ENCODE assay signal across 8 cellular contexts in the genomic region with DNA sequence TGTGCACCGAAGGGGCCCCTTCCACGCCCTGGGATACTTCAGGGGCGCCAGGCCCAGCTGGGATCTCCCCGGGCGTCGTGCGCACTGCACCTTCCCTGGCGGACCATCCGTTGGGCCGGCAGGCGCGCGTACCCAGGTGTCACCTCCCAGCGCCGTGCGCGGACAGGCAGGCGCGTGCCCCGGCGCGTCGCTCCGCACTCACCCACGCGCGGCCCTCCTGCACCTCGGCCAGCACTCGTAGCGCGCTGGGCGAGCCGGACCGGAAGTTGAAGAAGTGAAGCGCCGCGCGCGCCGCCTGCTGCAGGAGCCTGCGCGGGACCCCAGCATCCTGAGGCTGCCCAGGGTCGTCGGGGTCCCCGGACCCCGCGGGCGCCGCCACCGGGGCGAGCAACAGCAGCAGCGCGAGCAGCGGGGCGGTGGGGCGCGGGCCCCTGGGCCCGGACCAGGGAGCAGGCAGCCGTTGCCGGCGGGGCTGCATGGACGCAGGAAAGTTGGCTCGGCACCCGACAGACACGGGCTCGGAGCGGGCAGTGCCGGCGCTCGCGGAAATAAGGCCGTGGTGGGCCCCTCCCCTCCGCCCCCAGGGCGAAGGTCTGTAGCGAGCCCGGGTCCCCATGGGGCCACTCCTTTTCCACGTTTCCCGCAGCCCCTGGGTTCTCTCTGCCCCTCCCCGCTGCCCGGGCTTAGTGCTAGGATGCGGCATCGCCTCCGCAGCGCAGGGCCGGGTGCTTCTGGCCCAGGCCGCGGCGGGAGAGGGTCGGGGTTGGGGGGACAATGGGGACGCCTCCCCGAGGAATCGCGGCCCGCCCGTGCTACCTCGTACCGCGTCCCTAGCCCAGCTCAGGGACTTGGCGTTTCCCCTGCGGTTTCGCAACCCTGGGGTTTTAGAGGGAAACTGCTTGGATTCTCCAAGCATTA. TPM values are rescaled to one million over a fixed set of nuclear protein-coding genes. Genes with fewer than 3 reads are reported as not detected.
DNase-seq lines count a peak whose midpoint lies in the region; ATAC-seq and TF ChIP-seq lines count a peak whose summit lies in the region.

A gene with protein sequence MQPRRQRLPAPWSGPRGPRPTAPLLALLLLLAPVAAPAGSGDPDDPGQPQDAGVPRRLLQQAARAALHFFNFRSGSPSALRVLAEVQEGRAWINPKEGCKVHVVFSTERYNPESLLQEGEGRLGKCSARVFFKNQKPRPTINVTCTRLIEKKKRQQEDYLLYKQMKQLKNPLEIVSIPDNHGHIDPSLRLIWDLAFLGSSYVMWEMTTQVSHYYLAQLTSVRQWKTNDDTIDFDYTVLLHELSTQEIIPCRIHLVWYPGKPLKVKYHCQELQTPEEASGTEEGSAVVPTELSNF (minus strand): TSS at position 520 of the 918 bp plus-strand sequence. CDS start 42 bp downstream, at position 478.

- peaks cover 0 to 10% (median 4%) of the 10 kb centered on the region in 3 donors for H3K9me3 Mint-ChIP-seq in IgD-negative memory B cell
- H3K9me3 Mint-ChIP-seq in activated T-cell treated with anti-CD3 and anti-CD28 coated beads, Interleukin-2, amount 50 U/mL, for 4 hours: peaks cover 8% of the 10 kb centered on the region
- H3K9me3 Mint-ChIP-seq in naive thymus-derived CD4-positive, alpha-beta T cell: peaks cover 0 to 14% (median 3%) of the 10 kb centered on the region in 11 donors

- no peak for TF ChIP-seq CTCF in fibroblast of lung (conservative IDR thresholded peaks at IDR 0.05 in 1 of 2, IDR thresholded peaks at IDR 0.05 in 1 of 2; ENCODE audit: low read depth in 1 of 2, low read length in 2 of 2)
- no peak for TF ChIP-seq CTCF in tibial artery (IDR thresholded peaks at IDR 0.05)

- H3K79me2 ChIP-seq in fibroblast of lung (ENCODE audit: control insufficient read depth, insufficient read depth, low read length): no peaks in the 10 kb centered on the region

- H3K36me3 Mint-ChIP-seq in IgD-negative memory B cell: no peaks in the 10 kb centered on the region
- peaks cover 7% of the 10 kb centered on the region for H3K36me3 Mint-ChIP-seq in activated T-cell treated with anti-CD3 and anti-CD28 coated beads, Interleukin-2, amount 50 U/mL, for 4 hours (ENCODE audit: insufficient read depth)
- peaks cover 0 to 15% (median 2%) of the 10 kb centered on the region in 5 donors for H3K36me3 Mint-ChIP-seq in naive thymus-derived CD4-positive, alpha-beta T cell

- peak; percentile 80 for ATAC-seq in GM21529 (IDR thresholded peaks at IDR 0.05; ENCODE audit: unreplicated experiment)
- peak; percentile 61 to 73 for ATAC-seq in activated T-cell treated with anti-CD3 and anti-CD28 coated beads, Interleukin-2, amount 50 U/mL, for 4 hours
- ATAC-seq in naive thymus-derived CD4-positive, alpha-beta T cell: peak; percentile 73

- peak within 1 kb of the TSS; percentile 67 for H2AFZ ChIP-seq in fibroblast of lung (ENCODE audit: low read length)

- no peaks in the 10 kb centered on the region for H4K20me1 ChIP-seq in fibroblast of lung (ENCODE audit: control insufficient read depth, extremely low read depth, insufficient read depth, low read length)

- no peaks in the 10 kb centered on the region for H3K27me3 ChIP-seq in fibroblast of lung (ENCODE audit: control insufficient read depth, insufficient read depth, low read length)
- no peaks in the 10 kb centered on the region for H3K27me3 ChIP-seq in naive thymus-derived CD4-positive, alpha-beta T cell (ENCODE audit: control insufficient read depth in 2 of 2, insufficient read depth in 2 of 2, low read length in 2 of 2)
- H3K27me3 ChIP-seq in tibial artery: no peaks in the 10 kb centered on the region

- H3K27ac ChIP-seq in fibroblast of lung (ENCODE audit: insufficient read depth, low read length) (peak within 1 kb of the TSS; percentile 57), tibial artery (peak within 1 kb of the TSS; percentile 64 to 68)
- no peak within 1 kb of the TSS for H3K27ac ChIP-seq in naive thymus-derived CD4-positive, alpha-beta T cell (ENCODE audit: low read depth, low read length)

- H3K27me3 Mint-ChIP-seq in IgD-negative memory B cell: peaks cover 6% of the 10 kb centered on the region
- peaks cover 2% of the 10 kb centered on the region for H3K27me3 Mint-ChIP-seq in activated T-cell treated with anti-CD3 and anti-CD28 coated beads, Interleukin-2, amount 50 U/mL, for 4 hours (ENCODE audit: low read depth)
- H3K27me3 Mint-ChIP-seq in naive thymus-derived CD4-positive, alpha-beta T cell: peaks cover 0 to 4% (median 0%) of the 10 kb centered on the region in 5 donors

- H3K36me3 ChIP-seq in fibroblast of lung (ENCODE audit: control insufficient read depth, insufficient read depth, low read length) (no peaks in the 10 kb centered on the region), tibial artery (no peaks in the 10 kb centered on the region)
- H3K36me3 ChIP-seq in naive thymus-derived CD4-positive, alpha-beta T cell (ENCODE audit: control insufficient read depth in 2 of 3, insufficient read depth in 3 of 3, low read length in 3 of 3): no peaks in the 10 kb centered on the region

- intact Hi-C loops in naive thymus-derived CD4-positive, alpha-beta T cell (cut with micrococcal nuclease): no loop called here
- intact Hi-C loops in tibial artery (cut with DNase I; ENCODE audit: low total_unique reads): loop anchor here (10.0 kb wide), 1 partner anchor 157 kb away; the partner anchor contains the start of gene MLF1

- peak within 1 kb of the TSS; percentile 49 for H3K4me2 ChIP-seq in fibroblast of lung (ENCODE audit: extremely low read depth, insufficient read depth, low read length)

- H3K9me3 ChIP-seq in fibroblast of lung (ENCODE audit: control insufficient read depth, insufficient read depth, low read depth, low read length): peaks cover 2% of the 10 kb centered on the region
- H3K9me3 ChIP-seq in naive thymus-derived CD4-positive, alpha-beta T cell (ENCODE audit: control insufficient read depth in 2 of 3, low read length in 3 of 3): peaks cover 0 to 4% (median 0%) of the 10 kb centered on the region in 3 experiments
- peaks cover 0 to 7% (median 0%) of the 10 kb centered on the region in 3 donors for H3K9me3 ChIP-seq in tibial artery

- peaks cover 6 to 14% (median 13%) of the 10 kb centered on the region in 3 donors for H3K4me1 Mint-ChIP-seq in IgD-negative memory B cell
- peaks cover 12% of the 10 kb centered on the region for H3K4me1 Mint-ChIP-seq in activated T-cell treated with anti-CD3 and anti-CD28 coated beads, Interleukin-2, amount 50 U/mL, for 4 hours (ENCODE audit: low read depth)
- peaks cover 0 to 24% (median 18%) of the 10 kb centered on the region in 7 donors for H3K4me1 Mint-ChIP-seq in naive thymus-derived CD4-positive, alpha-beta T cell

- H3K9ac ChIP-seq in fibroblast of lung (ENCODE audit: insufficient read depth, low read length): peak within 1 kb of the TSS; percentile 68

- H3K4me3 ChIP-seq in GM08714 (ENCODE audit: low read length) (peak within 1 kb of the TSS; percentile 47; the same call in 1 of the 2 replicates), fibroblast of lung (replicated peaks in 1 of 4; ENCODE audit: control extremely low read depth in 1 of 4, insufficient read depth in 1 of 4, low read depth in 3 of 4, low read length in 4 of 4) (peak within 1 kb of the TSS; percentile 44 to 70 (median 53)), tibial artery (peak within 1 kb of the TSS; percentile 68 to 82)
- peak within 1 kb of the TSS; percentile 30 for H3K4me3 ChIP-seq in naive thymus-derived CD4-positive, alpha-beta T cell (ENCODE audit: low read length)

- POLR2A ChIA-PET in naive thymus-derived CD4-positive, alpha-beta T cell (lab: Charles Lee): no interaction called here

- H3K4me3 Mint-ChIP-seq in IgD-negative memory B cell: peak within 1 kb of the TSS; percentile 60 to 79 (median 64)
- H3K4me3 Mint-ChIP-seq in activated T-cell treated with anti-CD3 and anti-CD28 coated beads, Interleukin-2, amount 50 U/mL, for 4 hours: peak within 1 kb of the TSS; percentile 43
- H3K4me3 Mint-ChIP-seq in naive thymus-derived CD4-positive, alpha-beta T cell: peak within 1 kb of the TSS; percentile 36 to 82 (median 65)

- no peak within 1 kb of the TSS for H3K27ac Mint-ChIP-seq in IgD-negative memory B cell
- no peak within 1 kb of the TSS for H3K27ac Mint-ChIP-seq in naive thymus-derived CD4-positive, alpha-beta T cell

- H3K4me1 ChIP-seq in fibroblast of lung (ENCODE audit: control insufficient read depth, extremely low read depth, insufficient read depth, low read length) (peaks cover 13% of the 10 kb centered on the region), tibial artery (peaks cover 0 to 36% (median 16%) of the 10 kb centered on the region in 4 donors)
- peaks cover 0 to 4% of the 10 kb centered on the region in 2 donors for H3K4me1 ChIP-seq in naive thymus-derived CD4-positive, alpha-beta T cell (ENCODE audit: control insufficient read depth in 2 of 2, insufficient read depth in 2 of 2, low read length in 2 of 2)

- CTCF ChIA-PET in naive thymus-derived CD4-positive, alpha-beta T cell (lab: Charles Lee): interaction anchor here (0.8 kb wide), 1 partner anchor 15 kb away, joined by 3 read pairs; no protein-coding TSS in a partner anchor

- DNase-seq in activated T-cell treated with anti-CD3 and anti-CD28 coated beads, Interleukin-2, amount 50 U/mL, for 4 hours: no peak
- DNase-seq in fibroblast of lung (ENCODE audit: low read depth in 2 of 2): peak; percentile 71 to 74
- peak in 5 of 9 donors; percentile 17 to 61 (median 23) for DNase-seq in naive thymus-derived CD4-positive, alpha-beta T cell
- peak; percentile 71 to 83 for DNase-seq in tibial artery
- DNase-seq in OCI-M2 (lab: John Stamatoyannopoulos, UW; ENCODE audit: unreplicated experiment): no peak

RNA-seq across cellular contexts. Expression of the gene that starts here (rescaled TPM):
- polyA plus RNA-seq in IgD-negative memory B cell: 0.28 TPM
- total RNA-seq in activated T-cell treated with anti-CD3 and anti-CD28 coated beads, Interleukin-2, amount 50 U/mL, for 4 hours: not detected
- 93.3 and 547 TPM in 2 replicates for total RNA-seq in fibroblast of lung
- 26.2 and 27.7 TPM in 2 replicates for polyA plus RNA-seq in fibroblast of lung
- 18.5 and 19.3 TPM in 2 replicates for polyA plus RNA-seq in fibroblast of lung (2012)
- 1.2 TPM in 1 of 2 replicates, not detected in the other for polyA minus RNA-seq in fibroblast of lung (ENCODE audit: low replicate concordance)
- total RNA-seq in naive thymus-derived CD4-positive, alpha-beta T cell: not detected
- polyA plus RNA-seq in naive thymus-derived CD4-positive, alpha-beta T cell: not detected

Comparison
In these comparisons a context has a peak if more than half of its experiments do, and no peak if none do; other contexts are left out.
1. RNA of the gene that starts here (total RNA-seq): 93.3 to 547 TPM in fibroblast of lung; not detected in activated T-cell treated with anti-CD3 and anti-CD28 coated beads, Interleukin-2, amount 50 U/mL, for 4 hours and not detected in naive thymus-derived CD4-positive, alpha-beta T cell; every median in the first group is over 10 times any median in the second.
2. RNA of the gene that starts here (polyA plus RNA-seq): 18.5 to 27.7 TPM in fibroblast of lung; 0.28 TPM in IgD-negative memory B cell (single experiment) and not detected in naive thymus-derived CD4-positive, alpha-beta T cell; every median in the first group is over 10 times any median in the second.
3. Peak in ATAC-seq in activated T-cell treated with anti-CD3 and anti-CD28 coated beads, Interleukin-2, amount 50 U/mL, for 4 hours; RNA of the gene not detected or under 1 TPM.
4. Peak in DNase-seq, ATAC-seq and H3K4me3 ChIP-seq in naive thymus-derived CD4-positive, alpha-beta T cell; RNA of the gene not detected or under 1 TPM.
5. DNase-seq: peak in fibroblast of lung (2 of 2) and tibial artery (2 of 2); none in activated T-cell treated with anti-CD3 and anti-CD28 coated beads, Interleukin-2, amount 50 U/mL, for 4 hours (single experiment) and OCI-M2 (single experiment).
6. Peak in every context shown above with its lines, with median percentiles within 50 percentile points of each other: H3K4me3 ChIP-seq, ATAC-seq and H3K4me3 Mint-ChIP-seq.